24 cellular contexts compared by ENCODE assay signal in the genomic region with DNA sequence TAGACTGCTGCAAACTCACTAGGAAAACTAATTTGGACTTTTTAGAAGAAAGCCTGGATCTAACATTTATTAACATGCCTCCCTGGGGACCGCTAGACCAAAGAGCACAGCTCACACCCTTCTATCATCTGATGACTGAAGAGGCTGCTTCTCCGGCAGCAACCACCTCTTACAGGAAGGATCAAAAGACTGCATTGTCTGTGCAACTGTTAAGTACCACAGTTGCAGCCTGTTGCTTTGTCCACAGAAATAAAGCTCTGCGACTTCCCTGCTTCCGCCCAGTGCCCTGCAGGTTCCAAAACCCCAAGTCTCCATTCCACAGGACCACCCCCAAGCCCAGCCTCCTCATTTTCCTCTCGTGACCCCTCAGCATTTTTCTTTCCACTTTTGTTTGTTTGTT.
"Had no signal": no experiment of that assay in that cellular context is flagged by ENCODE, and none has a peak within 500 bp of the region (broad histone marks: within the 10 kb centered on the region; RNA-seq: fewer than 3 reads in every experiment).

No MANE protein-coding gene starts in this region.

- DNase-seq: dermis blood vessel endothelial cell; effector memory CD4-positive, alpha-beta T cell; head of caudate nucleus; kidney; mesenchymal stem cell; mucosa of descending colon; naive B cell; pancreas; sigmoid colon; stimulated activated CD4-positive, alpha-beta T cell treated with anti-CD3 and anti-CD28 coated beads, Interleukin-2, amount 100 ng/mL, for 24 hours; stimulated activated CD4-positive, alpha-beta T cell treated with anti-CD3 and anti-CD28 coated beads, Interleukin-4, amount 100 ng/mL, for 24 hours; stimulated activated naive CD8-positive, alpha-beta T cell treated with anti-CD3 and anti-CD28 coated beads, Interleukin-15, Interleukin-2, amounts not matched to agents 100 U/mL and 50 U/mL, for 24 hours; substantia nigra; testis; upper lobe of left lung had no signal

- H3K9me3 ChIP-seq: mucosa of descending colon, neutrophil, pancreas, sigmoid colon, testis, tibial nerve, upper lobe of left lung had no signal

- H3K36me3 Mint-ChIP-seq: mesothelial cell of epicardium; naive B cell; natural killer cell treated with Interleukin-12 subunit alpha and Interleukin-12 subunit beta and Interleukin-15 and Interleukin-18, amount 100 ng/mL, for 72 hours; stimulated activated effector memory CD8-positive, alpha-beta T cell treated with anti-CD3 and anti-CD28 coated beads, Interleukin-12 subunit alpha, Interleukin-12 subunit beta, amount 100 ng/mL, for 72 hours had no signal

- H3K79me2 ChIP-seq: hepatocyte had no signal

- H3K4me3 ChIP-seq: coronary artery, hepatocyte, lung, mucosa of descending colon, pancreas, sigmoid colon, testis, tibial nerve, upper lobe of left lung had no signal

- H3K4me2 ChIP-seq: hepatocyte had no signal

- H3K9me3 Mint-ChIP-seq: natural killer cell treated with Interleukin-12 subunit alpha and Interleukin-12 subunit beta and Interleukin-15 and Interleukin-18, amount 100 ng/mL, for 72 hours; stimulated activated effector memory CD8-positive, alpha-beta T cell treated with anti-CD3 and anti-CD28 coated beads, Interleukin-12 subunit alpha, Interleukin-12 subunit beta, amount 100 ng/mL, for 72 hours had no signal

- H3K4me1 ChIP-seq: pancreas, sigmoid colon, testis, tibial nerve, upper lobe of left lung had no signal

- H3K36me3 ChIP-seq: neutrophil, pancreas, sigmoid colon, tibial nerve, upper lobe of left lung had no signal

- H2AFZ ChIP-seq: hepatocyte had no signal

- H3K4me1 Mint-ChIP-seq: mesothelial cell of epicardium; naive B cell; stimulated activated effector memory CD8-positive, alpha-beta T cell treated with anti-CD3 and anti-CD28 coated beads, Interleukin-12 subunit alpha, Interleukin-12 subunit beta, amount 100 ng/mL, for 72 hours had no signal

- H3K4me3 Mint-ChIP-seq: mesothelial cell of epicardium; natural killer cell treated with Interleukin-12 subunit alpha and Interleukin-12 subunit beta and Interleukin-15 and Interleukin-18, amount 100 ng/mL, for 72 hours; stimulated activated effector memory CD8-positive, alpha-beta T cell treated with anti-CD3 and anti-CD28 coated beads, Interleukin-12 subunit alpha, Interleukin-12 subunit beta, amount 100 ng/mL, for 72 hours had no signal

- ATAC-seq: left lobe of liver; mucosa of descending colon; natural killer cell treated with Interleukin-12 subunit alpha and Interleukin-12 subunit beta and Interleukin-15 and Interleukin-18, amount 100 ng/mL, for 72 hours; pancreas; stimulated activated effector memory CD8-positive, alpha-beta T cell treated with anti-CD3 and anti-CD28 coated beads, Interleukin-12 subunit alpha, Interleukin-12 subunit beta, amount 100 ng/mL, for 72 hours; stimulated activated naive CD8-positive, alpha-beta T cell treated with anti-CD3 and anti-CD28 coated beads, Interleukin-15, Interleukin-2, amounts not matched to agents 100 U/mL and 50 U/mL, for 24 hours had no signal

- H3K27me3 ChIP-seq: hepatocyte, pancreas, sigmoid colon, testis, tibial nerve, upper lobe of left lung had no signal

- H3K27ac Mint-ChIP-seq: mesothelial cell of epicardium; natural killer cell treated with Interleukin-12 subunit alpha and Interleukin-12 subunit beta and Interleukin-15 and Interleukin-18, amount 100 ng/mL, for 72 hours; stimulated activated effector memory CD8-positive, alpha-beta T cell treated with anti-CD3 and anti-CD28 coated beads, Interleukin-12 subunit alpha, Interleukin-12 subunit beta, amount 100 ng/mL, for 72 hours had no signal

- H3K27ac ChIP-seq: coronary artery, hepatocyte, neutrophil, pancreas, sigmoid colon, testis, tibial nerve, upper lobe of left lung had no signal
